8 cellular contexts compared by ENCODE assay signal in genomic region chr6:43629104-43629504, GRCh38. TPM values are rescaled to one million over a fixed set of nuclear protein-coding genes. Genes with fewer than 3 reads are reported as not detected.
DNase-seq lines count a peak whose midpoint lies in the region; TF ChIP-seq lines count a peak whose summit lies in the region.

A gene with protein sequence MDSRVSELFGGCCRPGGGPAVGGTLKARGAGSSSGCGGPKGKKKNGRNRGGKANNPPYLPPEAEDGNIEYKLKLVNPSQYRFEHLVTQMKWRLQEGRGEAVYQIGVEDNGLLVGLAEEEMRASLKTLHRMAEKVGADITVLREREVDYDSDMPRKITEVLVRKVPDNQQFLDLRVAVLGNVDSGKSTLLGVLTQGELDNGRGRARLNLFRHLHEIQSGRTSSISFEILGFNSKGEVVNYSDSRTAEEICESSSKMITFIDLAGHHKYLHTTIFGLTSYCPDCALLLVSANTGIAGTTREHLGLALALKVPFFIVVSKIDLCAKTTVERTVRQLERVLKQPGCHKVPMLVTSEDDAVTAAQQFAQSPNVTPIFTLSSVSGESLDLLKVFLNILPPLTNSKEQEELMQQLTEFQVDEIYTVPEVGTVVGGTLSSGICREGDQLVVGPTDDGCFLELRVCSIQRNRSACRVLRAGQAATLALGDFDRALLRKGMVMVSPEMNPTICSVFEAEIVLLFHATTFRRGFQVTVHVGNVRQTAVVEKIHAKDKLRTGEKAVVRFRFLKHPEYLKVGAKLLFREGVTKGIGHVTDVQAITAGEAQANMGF (minus strand): TSS chr6:43629264. CDS start chr6:43629162, 102 bp downstream.

- TF ChIP-seq RAD21 in neural cell (conservative IDR thresholded peaks at IDR 0.05) = no peak

- H3K4me3 ChIP-seq in H7 (ENCODE audit: insufficient read depth, low read depth, low read length) = peak within 1 kb of the TSS; percentile 70
- H3K4me3 ChIP-seq in neural cell (ENCODE audit: low read length) = peak within 1 kb of the TSS; percentile 82
- peak within 1 kb of the TSS; percentile 90 to 97 for H3K4me3 ChIP-seq in stomach smooth muscle (ENCODE audit: low read length in 2 of 2)

- TF ChIP-seq CTCF in neural cell (IDR thresholded peaks at IDR 0.05; ENCODE audit: poor library complexity, severe bottlenecking) = no peak

- H3K79me2 ChIP-seq in neural cell (replicated peaks; ENCODE audit: insufficient read depth, low read length) = peaks cover 9% of the 10 kb centered on the region

- DNase-seq in EL (peak; percentile 100), H7 (peak; percentile 99), M059J (ENCODE audit: low read depth) (peak; percentile 100), SHP77 treated with DMSO at 0.1 percent for 48 hours (lab: John Stamatoyannopoulos, UW) (peak; percentile 96), fibroblast of the conjunctiva (ENCODE audit: low read depth) (peak; percentile 99)
- DNase-seq in activated effector memory CD4-positive, alpha-beta T cell treated with anti-CD3 and anti-CD28 coated beads, Interleukin-2, amount 50 U/mL, for 16 hours = peak; percentile 99

- H3K36me3 ChIP-seq in H7 (replicated peaks; ENCODE audit: control insufficient read depth, insufficient read depth, low read length) (peaks cover 23% of the 10 kb centered on the region), neural cell (ENCODE audit: insufficient read depth, low read length) (no peaks in the 10 kb centered on the region), stomach smooth muscle (ENCODE audit: control insufficient read depth in 2 of 2, insufficient read depth in 2 of 2, low read length in 2 of 2) (peaks cover 17 to 18% of the 10 kb centered on the region in 2 donors)

- H3K27ac ChIP-seq in neural cell (ENCODE audit: low read length) (peak within 1 kb of the TSS; percentile 80), stomach smooth muscle (ENCODE audit: low read length) (peak within 1 kb of the TSS; percentile 96)

- H3K27me3 ChIP-seq in H7 (ENCODE audit: control insufficient read depth, insufficient read depth, low read length) = no peaks in the 10 kb centered on the region
- no peaks in the 10 kb centered on the region for H3K27me3 ChIP-seq in neural cell (ENCODE audit: insufficient read depth, low read depth, low read length)
- no peaks in the 10 kb centered on the region for H3K27me3 ChIP-seq in stomach smooth muscle (ENCODE audit: control insufficient read depth in 1 of 2, insufficient read depth in 2 of 2, low read length in 2 of 2)

- H2AFZ ChIP-seq in neural cell (ENCODE audit: low read depth, low read length) = peak within 1 kb of the TSS; percentile 86

- H3K4me2 ChIP-seq in neural cell (ENCODE audit: low read length) = peak within 1 kb of the TSS; percentile 95

- no peaks in the 10 kb centered on the region for H3F3A ChIP-seq in neural cell (ENCODE audit: insufficient read depth, low read length, poor library complexity, severe bottlenecking)

- TF ChIP-seq EP300 in neural cell (conservative IDR thresholded peaks at IDR 0.05; ENCODE audit: poor library complexity, severe bottlenecking) = no peak

- peak within 1 kb of the TSS; percentile 86 for H3K9ac ChIP-seq in neural cell (ENCODE audit: low read length)
- peak within 1 kb of the TSS; percentile 88 to 94 for H3K9ac ChIP-seq in stomach smooth muscle (ENCODE audit: low read length in 2 of 2)

- H3K4me1 ChIP-seq in stomach smooth muscle (ENCODE audit: control insufficient read depth, insufficient read depth, low read length) = peaks cover 27% of the 10 kb centered on the region

- no peaks in the 10 kb centered on the region for H4K20me1 ChIP-seq in neural cell (ENCODE audit: insufficient read depth)

- no peaks in the 10 kb centered on the region for H3K9me3 ChIP-seq in neural cell (ENCODE audit: low read length)
- H3K9me3 ChIP-seq in stomach smooth muscle (ENCODE audit: control insufficient read depth in 2 of 2, low read length in 2 of 2) = no peaks in the 10 kb centered on the region

- H3K9me2 ChIP-seq in neural cell (ENCODE audit: insufficient read depth, low read length) = no peaks in the 10 kb centered on the region

TF ChIP-seq in neural cell, 6 proteins besides CTCF, POLR2A, EP300 and RAD21:
- TF ChIP-seq POLR2AphosphoS5 (IDR thresholded peaks at IDR 0.05) (no peak), EZH2 (IDR thresholded peaks at IDR 0.05; ENCODE audit: borderline replicate concordance, insufficient read depth, low read length, poor library complexity, severe bottlenecking) (no peak), SMC3 (conservative IDR thresholded peaks at IDR 0.05; ENCODE audit: poor library complexity) (no peak), MXI1 (conservative IDR thresholded peaks at IDR 0.05; ENCODE audit: poor library complexity, severe bottlenecking) (peak; percentile 56)

RNA-seq across cellular contexts. Expression of the gene that starts here (rescaled TPM):
- 59.0 and 64.2 TPM in 2 replicates for total RNA-seq in H7 (2014; rRNA removed; shearing (Covaris generic))
- 51.6 and 81.1 TPM in 2 replicates for total RNA-seq in M059J (2014; rRNA removed; shearing (Covaris generic))
- polyA plus RNA-seq in neural cell = 103 and 117 TPM in 2 replicates
- polyA minus RNA-seq in neural cell = 50.9 and 51.4 TPM in 2 replicates

Comparison
In these comparisons a context has a peak if more than half of its experiments do, and no peak if none do; other contexts are left out.
1. Peak in every context shown above with its lines: DNase-seq, H3K4me3 ChIP-seq and H3K27ac ChIP-seq.